In genomic region chr14:94143711-94144110, GRCh38 we compare ENCODE assay signal across 1 cellular context.
TF ChIP-seq lines count a peak whose summit lies in the region.

No MANE protein-coding gene starts in this region.

TF ChIP-seq in H1, 55 proteins besides CTCF, POLR2A, EP300 and RAD21:
- TF ChIP-seq USF2 (IDR thresholded peaks at IDR 0.05; ENCODE audit: low read length) (no peak), NANOG (IDR thresholded peaks at IDR 0.05; ENCODE audit: insufficient read depth, low read depth, low read length, poor library complexity, severe bottlenecking) (no peak), TCF12 (IDR thresholded peaks at IDR 0.05; ENCODE audit: low read depth, low read length) (no peak), TEAD4 (IDR thresholded peaks at IDR 0.05; ENCODE audit: low read depth, low read length) (no peak)
TF ChIP-seq in H1: peak in this region for 0.
